19 cellular contexts compared by ENCODE assay signal in the genomic region with DNA sequence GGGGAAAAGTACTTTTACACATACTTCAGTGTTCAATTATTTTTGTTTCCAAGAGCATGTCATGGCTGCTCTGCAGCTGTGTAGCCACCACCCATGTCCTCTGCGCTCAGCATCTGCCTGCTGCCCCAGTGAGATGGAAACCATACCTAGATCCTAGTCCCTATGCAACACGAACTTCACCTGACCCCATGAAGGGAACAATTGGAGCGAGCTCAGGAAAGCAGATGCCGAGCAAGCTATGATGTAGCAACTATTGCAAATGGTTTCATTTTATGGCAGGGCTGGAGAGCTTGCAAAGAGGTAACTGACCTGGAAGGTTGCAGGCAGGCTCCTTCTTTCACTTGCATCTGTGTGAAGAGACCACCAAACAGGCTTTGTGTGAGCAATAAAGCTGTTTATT. TPM values are rescaled to one million over a fixed set of nuclear protein-coding genes. Genes with fewer than 3 reads are reported as not detected.
DNase-seq lines count a peak whose midpoint lies in the region; ATAC-seq and TF ChIP-seq lines count a peak whose summit lies in the region.
"Had no signal": no experiment of that assay in that cellular context is flagged by ENCODE, and none has a peak within 500 bp of the region (broad histone marks: within the 10 kb centered on the region; RNA-seq: fewer than 3 reads in every experiment).

No MANE protein-coding gene starts in this region.

- BruUV-seq in MCF 10A (replicated peaks; lab: Mats Ljungman, UMichigan), result no TSS peak

- no peak overlapping the region for H3K4me3 Mint-ChIP-seq in MCF 10A (ENCODE audit: unreplicated experiment)
- H3K4me3 Mint-ChIP-seq: stimulated activated effector memory CD8-positive, alpha-beta T cell treated with anti-CD3 and anti-CD28 coated beads, Interleukin-12 subunit alpha, Interleukin-12 subunit beta, amount 100 ng/mL, for 72 hours had no signal

- WGBS in HUES64, result 67% methylated on average over 4 of the region's 4 CpGs

- H3K9me3 Mint-ChIP-seq in MCF 10A (ENCODE audit: unreplicated experiment), result no peaks in the 10 kb centered on the region
- H3K9me3 Mint-ChIP-seq: activated T-helper 2 cell treated with anti-CD3 and anti-CD28 coated beads, Interferon-gamma antibody, Interleukin-2, Interleukin-4, amounts not matched to agents 10 μg/mL and 5 μg/mL and 100 μg/mL, durations not matched to agents 14 hours and 24 hours and 36 hours; stimulated activated effector memory CD8-positive, alpha-beta T cell treated with anti-CD3 and anti-CD28 coated beads, Interleukin-12 subunit alpha, Interleukin-12 subunit beta, amount 100 ng/mL, for 72 hours had no signal

- CTCF ChIA-PET in MCF 10A (lab: Yijun Ruan, JAX), result no interaction called here

- H3K4me1 Mint-ChIP-seq in MCF 10A (ENCODE audit: insufficient read depth, unreplicated experiment), result no peaks in the 10 kb centered on the region
- H3K4me1 Mint-ChIP-seq: stimulated activated effector memory CD8-positive, alpha-beta T cell treated with anti-CD3 and anti-CD28 coated beads, Interleukin-12 subunit alpha, Interleukin-12 subunit beta, amount 100 ng/mL, for 72 hours had no signal

- peaks cover 8% of the 10 kb centered on the region; the same call in 1 of the 2 replicates for H3K36me3 ChIP-seq in HUES64 (ENCODE audit: insufficient read depth, low read length)
- no peaks in the 10 kb centered on the region for H3K36me3 ChIP-seq in adipocyte (ENCODE audit: control insufficient read depth, insufficient read depth, low read length, severe bottlenecking)
- H3K36me3 ChIP-seq in skeletal muscle satellite cell (ENCODE audit: insufficient read depth, low read length), result no peaks in the 10 kb centered on the region
- H3K36me3 ChIP-seq: adrenal gland, BLaER1, tibial artery had no signal

- H3K4me2 ChIP-seq in skeletal muscle satellite cell (ENCODE audit: low read length), result peak overlapping the region; percentile 76
- H3K4me2 ChIP-seq: BLaER1 had no signal

- peak overlapping the region; percentile 2; the same call in 1 of the 2 replicates for H3K27ac ChIP-seq in HUES64 (ENCODE audit: low read depth, low read length)
- H3K27ac ChIP-seq: adrenal gland, BLaER1, tibial artery had no signal

- POLR2A ChIA-PET in MCF 10A (lab: Yijun Ruan, JAX), result no interaction called here

- no peaks in the 10 kb centered on the region for H3K36me3 Mint-ChIP-seq in MCF 10A (ENCODE audit: insufficient read depth, unreplicated experiment)
- H3K36me3 Mint-ChIP-seq: stimulated activated effector memory CD8-positive, alpha-beta T cell treated with anti-CD3 and anti-CD28 coated beads, Interleukin-12 subunit alpha, Interleukin-12 subunit beta, amount 100 ng/mL, for 72 hours had no signal

- no peak for ATAC-seq in HG03520 (IDR thresholded peaks at IDR 0.05; ENCODE audit: unreplicated experiment)
- ATAC-seq: stimulated activated effector memory CD8-positive, alpha-beta T cell treated with anti-CD3 and anti-CD28 coated beads, Interleukin-12 subunit alpha, Interleukin-12 subunit beta, amount 100 ng/mL, for 72 hours had no signal

- peak; percentile 13 for DNase-seq in adipocyte (ENCODE audit: low read depth)
- peak; percentile 31 for DNase-seq in iPS-NIHi7 (ENCODE audit: extremely low spot score)
- no peak for DNase-seq in MCF 10A (ENCODE audit: unreplicated experiment)
- DNase-seq in activated effector memory CD4-positive, alpha-beta T cell treated with Interleukin-2 at 50 U/mL for 16 hours, result no peak
- DNase-seq: adrenal gland; DMS53; effector CD4-positive, alpha-beta T cell; left cardiac atrium; NCI-H146; NCI-H2227 treated with DMSO at 0.1 percent for 48 hours; posterior cingulate gyrus; tibial artery had no signal

- H3K4me1 ChIP-seq in HUES64 (ENCODE audit: insufficient read depth, low read length), result peaks cover 48% of the 10 kb centered on the region
- peaks cover 18% of the 10 kb centered on the region for H3K4me1 ChIP-seq in adipocyte (ENCODE audit: control insufficient read depth, insufficient read depth, low read length)
- H3K4me1 ChIP-seq in skeletal muscle satellite cell (ENCODE audit: control insufficient read depth, insufficient read depth, low read length), result peaks cover 21% of the 10 kb centered on the region

- H3K9ac ChIP-seq in HUES64 (ENCODE audit: low read depth, low read length) (0 out of 2 replicates have a peak overlapping the region, but pooled peaks have one; percentile 2), adipocyte (ENCODE audit: low read length) (no peak overlapping the region), skeletal muscle satellite cell (ENCODE audit: low read depth, low read length) (no peak overlapping the region)
- H3K9ac ChIP-seq: BLaER1 had no signal

- no peaks in the 10 kb centered on the region for H3K9me3 ChIP-seq in HUES64 (ENCODE audit: insufficient read depth, low read depth, low read length)
- H3K9me3 ChIP-seq in adipocyte (ENCODE audit: control insufficient read depth, low read length), result no peaks in the 10 kb centered on the region
- no peaks in the 10 kb centered on the region for H3K9me3 ChIP-seq in skeletal muscle satellite cell (replicated peaks; ENCODE audit: low read length)
- H3K9me3 ChIP-seq: adrenal gland, BLaER1, tibial artery had no signal

- intact Hi-C loops in MCF 10A (cut with micrococcal nuclease), result no loop called here

- no peak for TF ChIP-seq CTCF in MCF 10A (IDR thresholded peaks at IDR 0.05; ENCODE audit: unreplicated experiment)

- no peak overlapping the region for H3K27ac Mint-ChIP-seq in MCF 10A (ENCODE audit: low read depth, unreplicated experiment)
- H3K27ac Mint-ChIP-seq: activated T-helper 2 cell treated with anti-CD3 and anti-CD28 coated beads, Interferon-gamma antibody, Interleukin-2, Interleukin-4, amounts not matched to agents 10 μg/mL and 5 μg/mL and 100 μg/mL, durations not matched to agents 14 hours and 24 hours and 36 hours; stimulated activated effector memory CD8-positive, alpha-beta T cell treated with anti-CD3 and anti-CD28 coated beads, Interleukin-12 subunit alpha, Interleukin-12 subunit beta, amount 100 ng/mL, for 72 hours had no signal

- peak overlapping the region; percentile 5; the same call in 1 of the 2 replicates for H3K4me3 ChIP-seq in HUES64 (ENCODE audit: low read length)
- H3K4me3 ChIP-seq in adipocyte (ENCODE audit: low read length), result no peak overlapping the region
- H3K4me3 ChIP-seq in skeletal muscle satellite cell (ENCODE audit: low read length), result peak overlapping the region; percentile 43
- H3K4me3 ChIP-seq: adrenal gland, BLaER1, tibial artery had no signal

- H3K27me3 ChIP-seq in HUES64 (ENCODE audit: insufficient read depth, low read length) (no peaks in the 10 kb centered on the region), adipocyte (replicated peaks; ENCODE audit: control insufficient read depth, insufficient read depth, low read length) (no peaks in the 10 kb centered on the region), skeletal muscle satellite cell (ENCODE audit: control insufficient read depth, insufficient read depth, low read length) (no peaks in the 10 kb centered on the region)
- H3K27me3 ChIP-seq: adrenal gland, BLaER1, tibial artery had no signal

- no peaks in the 10 kb centered on the region for H3K27me3 Mint-ChIP-seq in MCF 10A (ENCODE audit: insufficient read depth, unreplicated experiment)

RNA-seq across cellular contexts. Expression of a gene that starts 1.3 kb away (rescaled TPM):
- polyA plus RNA-seq in HUES64 (2013, experiment 1 of 2), result 2.3 TPM
- polyA plus RNA-seq in HUES64 (2013, experiment 2 of 2), result 2.3 TPM
- under 0.01 and 1.7 TPM in 2 replicates for total RNA-seq in skeletal muscle satellite cell (2012; rRNA removed)
- total RNA-seq in MCF 10A (2022), result not detected in 2 replicates
- total RNA-seq: SK-MEL-5 had no signal

Comparison
In these comparisons a context has a peak if more than half of its experiments do, and no peak if none do; other contexts are left out.
1. DNase-seq: peak in adipocyte (single experiment) and iPS-NIHi7 (single experiment); none in MCF 10A (single experiment) and activated effector memory CD4-positive, alpha-beta T cell treated with Interleukin-2 at 50 U/mL for 16 hours (single experiment).